Comparison of ENCODE assay signal across 8 cellular contexts in genomic region chr3:19146685-19147650, GRCh38. TPM values are rescaled to one million over a fixed set of nuclear protein-coding genes. Genes with fewer than 3 reads are reported as not detected.
A peak's percentile ranks its signal among the peaks of the same experiment; 100 is the strongest.
DNase-seq lines count a peak whose midpoint lies in the region; TF ChIP-seq lines count a peak whose summit lies in the region.

No MANE protein-coding gene starts in this region.

- H3K4ac ChIP-seq in trophoblast cell (ENCODE audit: low read depth, low read length), result no peak overlapping the region

- H3K18ac ChIP-seq in trophoblast cell (ENCODE audit: low read length), result no peak overlapping the region

- H3K27me3 Mint-ChIP-seq in HFFc6 (ENCODE audit: insufficient read depth) (peaks cover 7% of the 10 kb centered on the region; the same call in 1 of the 2 replicates), type B pancreatic cell (peaks cover 29% of the 10 kb centered on the region)

- H3K9me3 Mint-ChIP-seq in HFFc6, result no peaks in the 10 kb centered on the region
- no peaks in the 10 kb centered on the region for H3K9me3 Mint-ChIP-seq in type B pancreatic cell

- peak overlapping the region; percentile 33 for H2AFZ ChIP-seq in trophoblast cell (ENCODE audit: insufficient read depth, low read length, poor library complexity)

- H3K27ac ChIP-seq in adrenal gland, result peak overlapping the region in 4 of 5 donors; percentile 56 to 75 (median 59)
- H3K27ac ChIP-seq in left ventricle myocardium inferior (replicated peaks), result no peak overlapping the region
- no peak overlapping the region for H3K27ac ChIP-seq in trophoblast cell (ENCODE audit: low read depth, low read length)

- H3K9ac ChIP-seq in trophoblast cell (ENCODE audit: low read length), result no peak overlapping the region

- H3K14ac ChIP-seq in trophoblast cell (ENCODE audit: low read length), result peak overlapping the region; percentile 45

- peaks cover 7% of the 10 kb centered on the region for H3K4me1 Mint-ChIP-seq in HFFc6 (ENCODE audit: low read depth)
- H3K4me1 Mint-ChIP-seq in type B pancreatic cell (ENCODE audit: unreplicated experiment), result peaks cover 10% of the 10 kb centered on the region

- H4K91ac ChIP-seq in trophoblast cell (ENCODE audit: low read depth, low read length), result peak overlapping the region; percentile 48

- peaks cover 3% of the 10 kb centered on the region for H3K79me1 ChIP-seq in trophoblast cell (ENCODE audit: low read length)

- WGBS in adrenal gland, 4 donors, result 0 to 1% (median 1%) methylated on average over 25 to 60 of the region's 60 CpGs
- WGBS in trophoblast cell (ENCODE audit: extremely low coverage, insufficient coverage, insufficient read length), result no CpG with 5 or more reads among the region's 60 CpGs

- H4K8ac ChIP-seq in trophoblast cell (ENCODE audit: low read depth, low read length), result peak overlapping the region; percentile 55

- no peak overlapping the region for H3K27ac Mint-ChIP-seq in HFFc6
- H3K27ac Mint-ChIP-seq in type B pancreatic cell, result peak overlapping the region; percentile 96

- H2BK5ac ChIP-seq in trophoblast cell (ENCODE audit: low read depth, low read length, poor library complexity), result no peak overlapping the region

- H3K4me3 Mint-ChIP-seq in HFFc6 (peak overlapping the region; percentile 87), type B pancreatic cell (peak overlapping the region; percentile 94)

- H3K36me3 Mint-ChIP-seq in HFFc6 (ENCODE audit: low read depth), result no peaks in the 10 kb centered on the region; the same call in 1 of the 2 replicates
- H3K36me3 Mint-ChIP-seq in type B pancreatic cell, result no peaks in the 10 kb centered on the region

- H3K79me2 ChIP-seq in trophoblast cell (ENCODE audit: control insufficient read depth, insufficient read depth, low read length, poor library complexity), result no peaks in the 10 kb centered on the region

- H3K27me3 ChIP-seq in GM06990 (replicated peaks; ENCODE audit: control insufficient read depth, insufficient read depth, low read length) (no peaks in the 10 kb centered on the region; the same call in 1 of the 2 replicates), adrenal gland (no peaks in the 10 kb centered on the region), left ventricle myocardium inferior (ENCODE audit: low read depth) (peaks cover 66% of the 10 kb centered on the region), trophoblast cell (ENCODE audit: insufficient read depth, low read length) (peaks cover 5% of the 10 kb centered on the region)

- H3K36me3 ChIP-seq in GM06990 (ENCODE audit: control insufficient read depth, insufficient read depth, low read length), result no peaks in the 10 kb centered on the region
- H3K36me3 ChIP-seq in adrenal gland (replicated peaks in 1 of 2), result no peaks in the 10 kb centered on the region
- H3K36me3 ChIP-seq in left ventricle myocardium inferior, result no peaks in the 10 kb centered on the region
- H3K36me3 ChIP-seq in trophoblast cell (ENCODE audit: control insufficient read depth in 1 of 2, insufficient read depth in 2 of 2, low read length in 2 of 2), result no peaks in the 10 kb centered on the region

- peaks cover 6 to 14% of the 10 kb centered on the region in 2 donors for H3K4me1 ChIP-seq in adrenal gland (replicated peaks in 1 of 2)
- peaks cover 25% of the 10 kb centered on the region for H3K4me1 ChIP-seq in left ventricle myocardium inferior
- H3K4me1 ChIP-seq in trophoblast cell (ENCODE audit: control insufficient read depth in 1 of 2, insufficient read depth in 2 of 2, low read length in 2 of 2), result peaks cover 3 to 4% of the 10 kb centered on the region in 2 experiments

- H2BK12ac ChIP-seq in trophoblast cell (ENCODE audit: low read length), result no peak overlapping the region

- DNase-seq in GM06990 (ENCODE audit: extremely low read depth, insufficient read length) (peak; percentile 75), HFFc6 (peak; percentile 5), NCI-H1092 (lab: John Stamatoyannopoulos, UW) (peak; percentile 30), SW 1271 (lab: John Stamatoyannopoulos, UW) (peak; percentile 71 to 76), adrenal gland (peak; percentile 73 to 92 (median 84)), left ventricle myocardium inferior (peak; percentile 46), trophoblast cell (peak; percentile 14 to 24), type B pancreatic cell (ENCODE audit: extremely low spot score, unreplicated experiment) (peak; percentile 85)

- intact Hi-C loops in adrenal gland (cut with DNase I), result no loop called here
- intact Hi-C loops in left ventricle myocardium inferior (cut with micrococcal nuclease), result no loop called here

- H3K9me3 ChIP-seq in adrenal gland (replicated peaks in 1 of 3) (no peaks in the 10 kb centered on the region), left ventricle myocardium inferior (replicated peaks) (peaks cover 15% of the 10 kb centered on the region), trophoblast cell (ENCODE audit: insufficient read depth, low read depth, low read length) (no peaks in the 10 kb centered on the region)

- H3K4me2 ChIP-seq in trophoblast cell (ENCODE audit: low read length), result peak overlapping the region; percentile 95

- peak in 1 of 2 donors; percentile 40 for TF ChIP-seq POLR2A in adrenal gland (IDR thresholded peaks at IDR 0.05)

- TF ChIP-seq CTCF in GM06990 (IDR thresholded peaks at IDR 0.05; ENCODE audit: insufficient read depth, low read length, poor library complexity, severe bottlenecking) (peak; percentile 66), HFFc6 (IDR thresholded peaks at IDR 0.05) (peak; percentile 61), adrenal gland (IDR thresholded peaks at IDR 0.05) (peak; percentile 36 to 69 (median 62)), left ventricle myocardium inferior (IDR thresholded peaks at IDR 0.05; ENCODE audit: borderline replicate concordance) (peak; percentile 49), type B pancreatic cell (conservative IDR thresholded peaks at IDR 0.05) (peak; percentile 73)

- H4K12ac ChIP-seq in trophoblast cell (ENCODE audit: low read depth, low read length), result no peak overlapping the region

- H2AK5ac ChIP-seq in trophoblast cell (ENCODE audit: low read length), result no peak overlapping the region

- H3K4me3 ChIP-seq in GM06990 (replicated peaks; ENCODE audit: low read depth, low read length), result peak overlapping the region; percentile 69
- H3K4me3 ChIP-seq in adrenal gland, result peak overlapping the region; percentile 19 to 88 (median 57)
- peak overlapping the region; percentile 75 for H3K4me3 ChIP-seq in left ventricle myocardium inferior
- peak overlapping the region; percentile 89 for H3K4me3 ChIP-seq in trophoblast cell (ENCODE audit: low read depth, low read length)

- no peak overlapping the region for H3K23ac ChIP-seq in trophoblast cell (ENCODE audit: low read length)

- H2BK120ac ChIP-seq in trophoblast cell (ENCODE audit: insufficient read depth, low read length, poor library complexity), result no peak overlapping the region

RNA-seq across cellular contexts. Expression of gene KCNH8, which starts 1.3 kb away (rescaled TPM):
- not detected for total RNA-seq in HFFc6 (2021; fragmentation: NEBNext Ultra II Directional; extraction: Animal tissue kit (Norgen Biotek cat#: 25700))
- 1 to 10 TPM in 6 of 8 donors, under 1 TPM in 2; 0.27 to 5.9 (median 2.1) TPM for total RNA-seq in adrenal gland
- 1 to 10 TPM; 2.1 to 7.6 (median 3.8) TPM for polyA plus RNA-seq in adrenal gland
- 0.05 TPM for total RNA-seq in left ventricle myocardium inferior
- 0.58 and 0.67 TPM in 2 replicates for polyA plus RNA-seq in trophoblast cell (2013)
- total RNA-seq in type B pancreatic cell (ENCODE audit: low replicate concordance), result 1.2 and 3.4 TPM in 2 replicates

Comparison
In these comparisons a context has a peak if more than half of its experiments do, and no peak if none do; other contexts are left out.
1. DNase-seq: peak in every context shown above with its lines; median percentile 85 in type B pancreatic cell; 84 in adrenal gland; 75 in GM06990; 74 in SW 1271; 46 in left ventricle myocardium inferior; 30 in NCI-H1092; 19 in trophoblast cell; 5 in HFFc6.
2. H3K27ac ChIP-seq: peak in adrenal gland (4 of 5); none in left ventricle myocardium inferior (single experiment) and trophoblast cell (single experiment).
3. Peak in every context shown above with its lines, with median percentiles within 50 percentile points of each other: H3K4me3 ChIP-seq and CTCF ChIP-seq.